Comparison of ENCODE assay signal across 39 cellular contexts in genomic region chr7:153010416-153010815, GRCh38.
"Had no signal": no experiment of that assay in that cellular context is flagged by ENCODE, and none has a peak within 500 bp of the region (broad histone marks: within the 10 kb centered on the region; RNA-seq: fewer than 3 reads in every experiment).

No MANE protein-coding gene starts in this region.

- H3K36me3 Mint-ChIP-seq: activated naive CD4-positive, alpha-beta T cell treated with anti-CD3 and anti-CD28 coated beads, Interleukin-2, amount 10 ng/mL, durations not matched to agents 7 days and 5 days; activated naive CD4-positive, alpha-beta T cell treated with anti-CD3 and anti-CD28 coated beads, Interleukin-2, amount 50 U/mL, for 24 hours; activated naive CD4-positive, alpha-beta T cell treated with anti-CD3 and anti-CD28 coated beads, Interleukin-2, amount 50 U/mL, for 72 hours; activated naive CD8-positive, alpha-beta T cell; activated naive CD8-positive, alpha-beta T cell treated with anti-CD3 and anti-CD28 coated beads for 36 hours; activated naive CD8-positive, alpha-beta T cell treated with anti-CD3 and anti-CD28 coated beads, Interleukin-2, amount 10 ng/mL, durations not matched to agents 7 days and 5 days; brain had no signal

- H3K9me3 ChIP-seq: adrenal gland, ascending aorta, body of pancreas, breast epithelium had no signal

- H3K4me1 ChIP-seq: adrenal gland, ascending aorta, body of pancreas, breast epithelium had no signal

- H3K27ac ChIP-seq: adrenal gland, ascending aorta, body of pancreas, brain microvascular endothelial cell, breast epithelium, cardiac muscle cell had no signal

- H3K4me3 Mint-ChIP-seq: activated naive CD4-positive, alpha-beta T cell treated with anti-CD3 and anti-CD28 coated beads for 36 hours; activated naive CD4-positive, alpha-beta T cell treated with anti-CD3 and anti-CD28 coated beads, Interleukin-2, amount 10 ng/mL, durations not matched to agents 7 days and 5 days; activated naive CD4-positive, alpha-beta T cell treated with anti-CD3 and anti-CD28 coated beads, Interleukin-2, amount 50 U/mL, for 24 hours; activated naive CD8-positive, alpha-beta T cell; activated naive CD8-positive, alpha-beta T cell treated with anti-CD3 and anti-CD28 coated beads for 36 hours; activated naive CD8-positive, alpha-beta T cell treated with anti-CD3 and anti-CD28 coated beads, Interleukin-2, amount 10 ng/mL, durations not matched to agents 7 days and 5 days; activated naive CD8-positive, alpha-beta T cell treated with anti-CD3 and anti-CD28 coated beads, Interleukin-2, amount 50 U/mL, for 24 hours; activated T-cell treated with anti-CD3 and anti-CD28 coated beads, Interleukin-2, amount 50 U/mL, for 24 hours; activated T-cell treated with anti-CD3 and anti-CD28 coated beads, Interleukin-2, amount 50 U/mL, for 4 hours; activated T-cell treated with anti-CD3 and anti-CD28 coated beads, Interleukin-2, amount 50 U/mL, for 72 hours; activated T-helper 1 cell treated with anti-CD3 and anti-CD28 coated beads, Interleukin-12 subunit alpha, Interleukin-12 subunit beta, Interleukin-2, Interleukin-4 antibody, amounts not matched to agents 30 ng/mL and 10 ng/mL and 1 ng/mL, durations not matched to agents 14 hours and 24 hours and 36 hours; activated T-helper 17 cell treated with anti-CD3 and anti-CD28 coated beads, Interleukin-2, amount 50 U/mL, for 72 hours; brain; central memory CD8-positive, alpha-beta T cell had no signal

- H3K4me1 Mint-ChIP-seq: activated naive CD4-positive, alpha-beta T cell treated with anti-CD3 and anti-CD28 coated beads, Interleukin-2, amount 10 ng/mL, durations not matched to agents 7 days and 5 days; activated naive CD4-positive, alpha-beta T cell treated with anti-CD3 and anti-CD28 coated beads, Interleukin-2, amount 50 U/mL, for 24 hours; activated naive CD8-positive, alpha-beta T cell treated with anti-CD3 and anti-CD28 coated beads for 36 hours; activated naive CD8-positive, alpha-beta T cell treated with anti-CD3 and anti-CD28 coated beads, Interleukin-2, amount 10 ng/mL, durations not matched to agents 7 days and 5 days; activated naive CD8-positive, alpha-beta T cell treated with anti-CD3 and anti-CD28 coated beads, Interleukin-2, amount 50 U/mL, for 24 hours; activated T-helper 17 cell treated with anti-CD3 and anti-CD28 coated beads, Interleukin-2, amount 50 U/mL, for 72 hours; brain; central memory CD8-positive, alpha-beta T cell had no signal

- DNase-seq: activated effector memory CD4-positive, alpha-beta T cell treated with anti-CD3 and anti-CD28 coated beads, Interleukin-2, amount 50 U/mL, for 16 hours; activated effector memory CD4-positive, alpha-beta T cell treated with Interleukin-2 at 50 U/mL for 16 hours; activated gamma-delta T cell; activated gamma-delta T cell treated with Interleukin-2 at 50 U/mL for 16 hours; activated naive CD4-positive, alpha-beta T cell; activated naive CD4-positive, alpha-beta T cell treated with anti-CD3 and anti-CD28 coated beads for 36 hours; activated naive CD4-positive, alpha-beta T cell treated with anti-CD3 and anti-CD28 coated beads, Interleukin-2, amount 10 ng/mL, durations not matched to agents 7 days and 5 days; activated naive CD4-positive, alpha-beta T cell treated with anti-CD3 and anti-CD28 coated beads, Interleukin-2, amount 50 U/mL, for 16 hours; activated naive CD4-positive, alpha-beta T cell treated with Interleukin-2 at 50 U/mL for 16 hours; activated naive CD8-positive, alpha-beta T cell treated with anti-CD3 and anti-CD28 coated beads for 36 hours; activated naive CD8-positive, alpha-beta T cell treated with anti-CD3 and anti-CD28 coated beads, Interleukin-2, amount 10 ng/mL, durations not matched to agents 7 days and 5 days; activated naive CD8-positive, alpha-beta T cell treated with anti-CD3 and anti-CD28 coated beads, Interleukin-2, amount 50 U/mL, for 24 hours; activated T-cell treated with anti-CD3 and anti-CD28 coated beads, Interleukin-2, amount 50 U/mL, for 1 hour; activated T-cell treated with anti-CD3 and anti-CD28 coated beads, Interleukin-2, amount 50 U/mL, for 24 hours; activated T-cell treated with anti-CD3 and anti-CD28 coated beads, Interleukin-2, amount 50 U/mL, for 4 hours; activated T-cell treated with anti-CD3 and anti-CD28 coated beads, Interleukin-2, amount 50 U/mL, for 48 hours; activated T-cell treated with anti-CD3 and anti-CD28 coated beads, Interleukin-2, amount 50 U/mL, for 72 hours; adrenal gland; amniotic stem cell; amygdala; anterior cingulate cortex; aorta; body of pancreas; brain microvascular endothelial cell; caudate nucleus; central memory CD4-positive, alpha-beta T cell; cerebellar nuclear complex had no signal

- H3K9me3 Mint-ChIP-seq: activated naive CD4-positive, alpha-beta T cell treated with anti-CD3 and anti-CD28 coated beads for 36 hours; activated naive CD4-positive, alpha-beta T cell treated with anti-CD3 and anti-CD28 coated beads, Interleukin-2, amount 10 ng/mL, durations not matched to agents 7 days and 5 days; activated naive CD4-positive, alpha-beta T cell treated with anti-CD3 and anti-CD28 coated beads, Interleukin-2, amount 50 U/mL, for 24 hours; activated naive CD4-positive, alpha-beta T cell treated with anti-CD3 and anti-CD28 coated beads, Interleukin-2, amount 50 U/mL, for 72 hours; activated naive CD8-positive, alpha-beta T cell treated with anti-CD3 and anti-CD28 coated beads for 36 hours; activated naive CD8-positive, alpha-beta T cell treated with anti-CD3 and anti-CD28 coated beads, Interleukin-2, amount 10 ng/mL, durations not matched to agents 7 days and 5 days; activated naive CD8-positive, alpha-beta T cell treated with anti-CD3 and anti-CD28 coated beads, Interleukin-2, amount 50 U/mL, for 24 hours; activated T-cell treated with anti-CD3 and anti-CD28 coated beads, Interleukin-2, amount 50 U/mL, for 24 hours; activated T-cell treated with anti-CD3 and anti-CD28 coated beads, Interleukin-2, amount 50 U/mL, for 4 hours; activated T-cell treated with anti-CD3 and anti-CD28 coated beads, Interleukin-2, amount 50 U/mL, for 72 hours; activated T-helper 17 cell treated with anti-CD3 and anti-CD28 coated beads, Interleukin-2, amount 50 U/mL, for 72 hours; central memory CD8-positive, alpha-beta T cell had no signal

- H3K27ac Mint-ChIP-seq: activated naive CD4-positive, alpha-beta T cell treated with anti-CD3 and anti-CD28 coated beads for 36 hours; activated naive CD4-positive, alpha-beta T cell treated with anti-CD3 and anti-CD28 coated beads, Interleukin-2, amount 10 ng/mL, durations not matched to agents 7 days and 5 days; activated naive CD4-positive, alpha-beta T cell treated with anti-CD3 and anti-CD28 coated beads, Interleukin-2, amount 50 U/mL, for 24 hours; activated naive CD4-positive, alpha-beta T cell treated with anti-CD3 and anti-CD28 coated beads, Interleukin-2, amount 50 U/mL, for 72 hours; activated naive CD8-positive, alpha-beta T cell; activated naive CD8-positive, alpha-beta T cell treated with anti-CD3 and anti-CD28 coated beads for 36 hours; activated naive CD8-positive, alpha-beta T cell treated with anti-CD3 and anti-CD28 coated beads, Interleukin-2, amount 10 ng/mL, durations not matched to agents 7 days and 5 days; activated naive CD8-positive, alpha-beta T cell treated with anti-CD3 and anti-CD28 coated beads, Interleukin-2, amount 50 U/mL, for 24 hours; activated T-cell treated with anti-CD3 and anti-CD28 coated beads, Interleukin-2, amount 50 U/mL, for 24 hours; activated T-cell treated with anti-CD3 and anti-CD28 coated beads, Interleukin-2, amount 50 U/mL, for 72 hours; activated T-helper 1 cell treated with anti-CD3 and anti-CD28 coated beads, Interleukin-12 subunit alpha, Interleukin-12 subunit beta, Interleukin-2, Interleukin-4 antibody, amounts not matched to agents 30 ng/mL and 10 ng/mL and 1 ng/mL, durations not matched to agents 14 hours and 24 hours and 36 hours; activated T-helper 17 cell treated with anti-CD3 and anti-CD28 coated beads, Interleukin-2, amount 50 U/mL, for 72 hours; activated T-helper 2 cell treated with anti-CD3 and anti-CD28 coated beads, Interferon-gamma antibody, Interleukin-2, Interleukin-4, amounts not matched to agents 10 μg/mL and 5 μg/mL and 100 μg/mL, durations not matched to agents 14 hours and 24 hours and 36 hours; brain had no signal

- H3K27me3 ChIP-seq: adrenal gland, ascending aorta, body of pancreas, brain microvascular endothelial cell, breast epithelium, cardiac muscle cell had no signal

- H3K27me3 Mint-ChIP-seq: activated naive CD4-positive, alpha-beta T cell treated with anti-CD3 and anti-CD28 coated beads, Interleukin-2, amount 10 ng/mL, durations not matched to agents 7 days and 5 days; activated naive CD4-positive, alpha-beta T cell treated with anti-CD3 and anti-CD28 coated beads, Interleukin-2, amount 50 U/mL, for 24 hours; activated naive CD8-positive, alpha-beta T cell; activated naive CD8-positive, alpha-beta T cell treated with anti-CD3 and anti-CD28 coated beads for 36 hours; activated naive CD8-positive, alpha-beta T cell treated with anti-CD3 and anti-CD28 coated beads, Interleukin-2, amount 10 ng/mL, durations not matched to agents 7 days and 5 days; activated naive CD8-positive, alpha-beta T cell treated with anti-CD3 and anti-CD28 coated beads, Interleukin-2, amount 50 U/mL, for 24 hours; activated T-cell treated with anti-CD3 and anti-CD28 coated beads, Interleukin-2, amount 50 U/mL, for 24 hours; activated T-helper 17 cell treated with anti-CD3 and anti-CD28 coated beads, Interleukin-2, amount 50 U/mL, for 72 hours; central memory CD8-positive, alpha-beta T cell had no signal

- H3K4me3 ChIP-seq: adrenal gland, ascending aorta, body of pancreas, breast epithelium, cardiac muscle cell had no signal

- FAIRE-seq: astrocyte had no signal

- H3K36me3 ChIP-seq: adrenal gland, ascending aorta, brain microvascular endothelial cell, breast epithelium, cardiac muscle cell had no signal

- ATAC-seq: activated naive CD4-positive, alpha-beta T cell treated with anti-CD3 and anti-CD28 coated beads, Interleukin-2, amount 50 U/mL, for 72 hours; activated naive CD8-positive, alpha-beta T cell treated with anti-CD3 and anti-CD28 coated beads, Interleukin-2, amount 50 U/mL, for 24 hours; activated T-cell treated with anti-CD3 and anti-CD28 coated beads, Interleukin-2, amount 50 U/mL, for 4 hours; activated T-cell treated with anti-CD3 and anti-CD28 coated beads, Interleukin-2, amount 50 U/mL, for 72 hours; activated T-helper 17 cell treated with anti-CD3 and anti-CD28 coated beads, Interleukin-2, amount 50 U/mL, for 72 hours; body of pancreas had no signal
